9 cellular contexts compared by ENCODE assay signal in genomic region chr14:69572634-69573135, GRCh38. TPM values are rescaled to one million over a fixed set of nuclear protein-coding genes. Genes with fewer than 3 reads are reported as not detected.
DNase-seq lines count a peak whose midpoint lies in the region; ATAC-seq, FAIRE-seq and TF ChIP-seq lines count a peak whose summit lies in the region.
"Had no signal": no experiment of that assay in that cellular context is flagged by ENCODE, and none has a peak within 500 bp of the region (broad histone marks: within the 10 kb centered on the region; RNA-seq: fewer than 3 reads in every experiment).

No MANE protein-coding gene starts in this region.

- H2BK5ac ChIP-seq in H1 (ENCODE audit: low read depth, low read length), result no peak overlapping the region

- TF ChIP-seq CTCF in C4-2B (conservative IDR thresholded peaks at IDR 0.05), result no peak
- TF ChIP-seq CTCF in HL-60 (IDR thresholded peaks at IDR 0.05; ENCODE audit: insufficient read depth, low read length), result no peak
- TF ChIP-seq CTCF in H1 (IDR thresholded peaks at IDR 0.05; ENCODE audit: control extremely low read depth in 1 of 3, insufficient read depth in 1 of 3, low read depth in 1 of 3, low read length in 3 of 3), result no peak

- no peak overlapping the region for H4K5ac ChIP-seq in H1 (ENCODE audit: insufficient read length, low read depth, low read length)

- H3K9ac ChIP-seq in H1 (replicated peaks in 1 of 4; ENCODE audit: extremely low read depth in 1 of 4, low read depth in 3 of 4, low read length in 3 of 4), result no peak overlapping the region
- no peak overlapping the region for H3K9ac ChIP-seq in skeletal muscle satellite cell (ENCODE audit: low read depth, low read length)

- no peaks in the 10 kb centered on the region for H4K20me1 ChIP-seq in H1 (replicated peaks in 1 of 2; ENCODE audit: control insufficient read depth in 1 of 2, insufficient read depth in 2 of 2, low read length in 2 of 2)

- no peaks in the 10 kb centered on the region for H3K79me1 ChIP-seq in H1 (ENCODE audit: low read depth, low read length)

- no peak overlapping the region for H2BK120ac ChIP-seq in H1 (replicated peaks; ENCODE audit: low read depth, low read length)

- TF ChIP-seq EP300 in H1 (IDR thresholded peaks at IDR 0.05; ENCODE audit: borderline replicate concordance in 1 of 2, low read depth in 2 of 2, low read length in 2 of 2), result no peak

- no peak overlapping the region for H3K23ac ChIP-seq in H1 (ENCODE audit: insufficient read length)

- ATAC-seq in HG03159 (IDR thresholded peaks at IDR 0.05; ENCODE audit: unreplicated experiment), result no peak
- ATAC-seq in HG03139 (IDR thresholded peaks at IDR 0.05; ENCODE audit: unreplicated experiment), result no peak

- CTCF ChIA-PET in H1 (lab: Charles Lee; ENCODE audit: partially characterized antibody), result interaction anchor here (0.6 to 6.5 kb wide), 14 partner anchors 9 to 306 kb away, joined by 3 to 96 read pairs (median 5); no protein-coding TSS in a partner anchor

- no peak for FAIRE-seq in H1 (lab: Jason Lieb, UNC)

- 90% methylated on average over 42 of the region's 66 CpGs; no CpG with 5 or more reads in 1 of the 2 experiments for WGBS in H1 (ENCODE audit: extremely low coverage in 1 of 2, insufficient coverage in 1 of 2, insufficient read length in 1 of 2, insufficient replicate concordance in 2 of 2, low coverage in 1 of 2, low lambda C conversion rate in 2 of 2, missing lambda C conversion rate in 1 of 2), 2 experiments

- DNase-seq in HL-60 (ENCODE audit: low read depth in 1 of 2, low spot score in 1 of 2), result no peak
- peak in 1 of 2 experiments; percentile 48 for DNase-seq in H1 (ENCODE audit: low read depth in 1 of 2, low spot score in 2 of 2)
- DNase-seq in Kasumi-1 (lab: John Stamatoyannopoulos, UW), result no peak
- DNase-seq: activated CD8-positive, alpha-beta memory T cell treated with anti-CD3 and anti-CD28 coated beads, Interleukin-2, amount 10 ng/mL, durations not matched to agents 7 days and 5 days; head of caudate nucleus had no signal

- POLR2A ChIA-PET in H1 (lab: Charles Lee; ENCODE audit: partially characterized antibody), result interaction anchor here (0.7 to 2.3 kb wide), 7 partner anchors 12 to 194 kb away, joined by 3 to 14 read pairs (median 3); partner anchors contain the start of genes PLEKHD1, SRSF5 and SUSD6

- no peak for TF ChIP-seq RAD21 in H1 (IDR thresholded peaks at IDR 0.05 in 1 of 2, conservative IDR thresholded peaks at IDR 0.05 in 1 of 2; ENCODE audit: low read depth in 2 of 2, low read length in 2 of 2)

- no peak overlapping the region for H2AK5ac ChIP-seq in H1 (ENCODE audit: low read depth, low read length)

- peaks cover 9% of the 10 kb centered on the region for H3K27me3 ChIP-seq in HL-60 (ENCODE audit: insufficient read depth, poor library complexity, severe bottlenecking)
- H3K27me3 ChIP-seq in H1 (replicated peaks in 1 of 4; ENCODE audit: control insufficient read depth in 3 of 4, extremely low read depth in 1 of 4, insufficient read depth in 3 of 4, low read length in 3 of 4), result peaks cover 24 to 48% (median 40%) of the 10 kb centered on the region in 4 experiments
- peaks cover 86% of the 10 kb centered on the region for H3K27me3 ChIP-seq in skeletal muscle satellite cell (ENCODE audit: control insufficient read depth, insufficient read depth, low read length)

- H3K36me3 ChIP-seq in H1 (ENCODE audit: control insufficient read depth in 2 of 4, insufficient read depth in 4 of 4, low read length in 3 of 4) (peaks cover 0 to 26% (median 4%) of the 10 kb centered on the region in 4 experiments; a peak in 3 of 8 replicates), skeletal muscle satellite cell (ENCODE audit: insufficient read depth, low read length) (no peaks in the 10 kb centered on the region)

- H3K4me1 ChIP-seq in H1 (replicated peaks in 1 of 4; ENCODE audit: control insufficient read depth in 3 of 4, insufficient read depth in 4 of 4, low read length in 3 of 4), result peaks cover 0 to 9% (median 7%) of the 10 kb centered on the region in 4 experiments; a peak in 4 of 7 replicates
- H3K4me1 ChIP-seq in skeletal muscle satellite cell (ENCODE audit: control insufficient read depth, insufficient read depth, low read length), result peaks cover 17% of the 10 kb centered on the region

- peaks cover 0 to 23% of the 10 kb centered on the region in 2 experiments; a peak in 2 of 4 replicates for H3K9me3 ChIP-seq in H1 (ENCODE audit: insufficient read depth in 2 of 2, low read depth in 1 of 2, low read length in 1 of 2)
- H3K9me3 ChIP-seq in skeletal muscle satellite cell (replicated peaks; ENCODE audit: low read length), result no peaks in the 10 kb centered on the region

- no peaks in the 10 kb centered on the region for H3K79me2 ChIP-seq in H1 (ENCODE audit: control insufficient read depth in 1 of 2, insufficient read depth in 2 of 2, low read length in 2 of 2)

- H2BK12ac ChIP-seq in H1 (ENCODE audit: low read depth, low read length), result peak overlapping the region; percentile 78; the same call in 1 of the 2 replicates

- H2AFZ ChIP-seq in H1 (ENCODE audit: low read length), result no peak overlapping the region

- H3K27ac ChIP-seq in C4-2B (peak overlapping the region; percentile 35), HL-60 (replicated peaks) (no peak overlapping the region), H1 (ENCODE audit: low read depth, low read length) (no peak overlapping the region)

- H3K56ac ChIP-seq in H1 (replicated peaks; ENCODE audit: insufficient read length, low read depth, low read length), result no peak overlapping the region

- H4K8ac ChIP-seq in H1 (ENCODE audit: extremely low read depth, insufficient read depth, low read length), result no peak overlapping the region

- peaks cover 10% of the 10 kb centered on the region; the same call in 1 of the 2 replicates for H3K23me2 ChIP-seq in H1 (ENCODE audit: low read depth, low read length)

- H3K4me3 ChIP-seq in HL-60 (replicated peaks; ENCODE audit: insufficient read depth, low read length), result peak overlapping the region; percentile 6; the same call in 1 of the 2 replicates
- H3K4me3 ChIP-seq in H1 (ENCODE audit: extremely low read depth in 1 of 4, insufficient read depth in 2 of 4, low read depth in 3 of 4, low read length in 4 of 4), result no peak overlapping the region
- peak overlapping the region; percentile 63 for H3K4me3 ChIP-seq in skeletal muscle satellite cell (ENCODE audit: low read length)

- no peak overlapping the region for H3K4ac ChIP-seq in H1 (replicated peaks; ENCODE audit: insufficient read length, low read depth, low read length)

- no peak overlapping the region for H4K91ac ChIP-seq in H1 (replicated peaks; ENCODE audit: insufficient read length, low read length)

- no peak for TF ChIP-seq POLR2A in H1 (IDR thresholded peaks at IDR 0.05; ENCODE audit: control extremely low read depth in 1 of 2, low read depth in 2 of 2, low read length in 2 of 2)

- H3K4me2 ChIP-seq in H1 (ENCODE audit: insufficient read depth in 1 of 2, low read depth in 2 of 2, low read length in 2 of 2) (peak overlapping the region; percentile 35 to 58; a peak in 2 of 4 replicates), skeletal muscle satellite cell (ENCODE audit: low read length) (peak overlapping the region; percentile 85)

- no peak overlapping the region for H2BK15ac ChIP-seq in H1 (ENCODE audit: low read length)

- no peak overlapping the region for H2BK20ac ChIP-seq in H1 (ENCODE audit: low read length)

- peak overlapping the region; percentile 71; the same call in 1 of the 2 replicates for H3K18ac ChIP-seq in H1 (ENCODE audit: extremely low read depth, low read length)

- no peak overlapping the region for H3K14ac ChIP-seq in H1 (ENCODE audit: insufficient read length)

TF ChIP-seq in H1, 55 proteins besides CTCF, POLR2A, EP300 and RAD21:
- TF ChIP-seq SP1 (IDR thresholded peaks at IDR 0.05; ENCODE audit: low read depth, low read length) (no peak), GABPA (IDR thresholded peaks at IDR 0.05; ENCODE audit: borderline replicate concordance, insufficient read depth, low read length) (0 out of 2 replicates have a peak, but pooled peaks have one; percentile 16), RNF2 (IDR thresholded peaks at IDR 0.05; ENCODE audit: borderline replicate concordance, low read depth, low read length, missing control alignments, poor library complexity, severe bottlenecking) (no peak)
- TF ChIP-seq, protein P1, sequence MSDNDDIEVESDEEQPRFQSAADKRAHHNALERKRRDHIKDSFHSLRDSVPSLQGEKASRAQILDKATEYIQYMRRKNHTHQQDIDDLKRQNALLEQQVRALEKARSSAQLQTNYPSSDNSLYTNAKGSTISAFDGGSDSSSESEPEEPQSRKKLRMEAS (IDR thresholded peaks at IDR 0.05), result peak; percentile 83

RNA-seq across cellular contexts. Expression of gene CCDC177, which starts 2.0 kb away (rescaled TPM):
- 2.8 and 2.9 TPM in 2 replicates for total RNA-seq in H1 (2021; fragmentation: NEBNext Ultra II Directional; extraction: Animal tissue kit (Norgen Biotek cat#: 25700))
- polyA plus RNA-seq in H1 (2011; rRNA removed), result 0.62 and 1.4 TPM in 2 replicates
- 0.93 TPM for polyA plus RNA-seq in H1 (2011; cell fraction: cytosol; rRNA removed)
- polyA plus RNA-seq in H1 (2011; cell fraction: nucleus; rRNA removed), result 2.1 TPM
- polyA plus RNA-seq in H1 (2012, experiment 1 of 2), result 2.0 to 2.3 TPM (median 2.1 TPM) in 4 replicates
- polyA plus RNA-seq in H1 (2012, experiment 2 of 2), result 1.7 TPM
- 1.4 TPM for polyA plus RNA-seq in H1 (2013, experiment 1 of 2)
- polyA plus RNA-seq in H1 (2013, experiment 2 of 2), result 1.2 TPM
- 1.8 and 2.2 TPM in 2 replicates for polyA minus RNA-seq in H1 (2011; rRNA and poly(A)+ RNA removed)
- polyA minus RNA-seq in H1 (2011; cell fraction: cytosol; rRNA and poly(A)+ RNA removed), result 1.9 TPM
- polyA minus RNA-seq in H1 (2011; cell fraction: nucleus; rRNA and poly(A)+ RNA removed), result 6.2 TPM
- not detected in 2 replicates for total RNA-seq in skeletal muscle satellite cell (2012; rRNA removed)
- total RNA-seq: activated CD8-positive, alpha-beta memory T cell treated with anti-CD3 and anti-CD28 coated beads, Interleukin-2, amount 10 ng/mL, durations not matched to agents 7 days and 5 days had no signal

RNA-seq across cellular contexts. Expression of gene SUSD6, which starts 38.7 kb away (rescaled TPM):
- total RNA-seq in H1 (2021; fragmentation: NEBNext Ultra II Directional; extraction: Animal tissue kit (Norgen Biotek cat#: 25700)), result 3.8 and 5.1 TPM in 2 replicates
- 2.9 and 3.0 TPM in 2 replicates for polyA plus RNA-seq in H1 (2011; rRNA removed)
- 2.6 TPM for polyA plus RNA-seq in H1 (2011; cell fraction: cytosol; rRNA removed)
- polyA plus RNA-seq in H1 (2011; cell fraction: nucleus; rRNA removed), result 6.3 TPM
- 3.2 to 5.3 TPM (median 4.4 TPM) in 4 replicates for polyA plus RNA-seq in H1 (2012, experiment 1 of 2)
- polyA plus RNA-seq in H1 (2012, experiment 2 of 2), result 3.6 TPM
- 2.8 TPM for polyA plus RNA-seq in H1 (2013, experiment 1 of 2)
- polyA plus RNA-seq in H1 (2013, experiment 2 of 2), result 3.2 TPM
- polyA minus RNA-seq in H1 (2011; rRNA and poly(A)+ RNA removed), result 4.4 and 5.8 TPM in 2 replicates
- 4.8 TPM for polyA minus RNA-seq in H1 (2011; cell fraction: cytosol; rRNA and poly(A)+ RNA removed)
- 5.9 TPM for polyA minus RNA-seq in H1 (2011; cell fraction: nucleus; rRNA and poly(A)+ RNA removed)
- 5.5 and 6.3 TPM in 2 replicates for total RNA-seq in skeletal muscle satellite cell (2012; rRNA removed)

Comparison
In these comparisons a context has a peak if more than half of its experiments do, and no peak if none do; other contexts are left out.
1. H3K4me3 ChIP-seq: peak in HL-60 (single experiment) and skeletal muscle satellite cell (single experiment); none in H1 (0 of 4).